In genomic region chr9:131302244-131303075, GRCh38 we compare ENCODE assay signal across 20 cellular contexts. TPM values are rescaled to one million over a fixed set of nuclear protein-coding genes. Genes with fewer than 3 reads are reported as not detected.
DNase-seq lines count a peak whose midpoint lies in the region; ATAC-seq and TF ChIP-seq lines count a peak whose summit lies in the region.
"Had no signal": no experiment of that assay in that cellular context is flagged by ENCODE, and none has a peak within 500 bp of the region (broad histone marks: within the 10 kb centered on the region; RNA-seq: fewer than 3 reads in every experiment).

No MANE protein-coding gene starts in this region.

- H3K27me3 Mint-ChIP-seq in GM23338 (ENCODE audit: insufficient read depth, low read depth, poor library complexity) (peaks cover 17% of the 10 kb centered on the region), WTC11 (ENCODE audit: low read depth) (no peaks in the 10 kb centered on the region)
- H3K27me3 Mint-ChIP-seq: activated naive CD8-positive, alpha-beta T cell; CD8-positive, alpha-beta memory T cell; T-cell had no signal

- TF ChIP-seq CTCF in GM23338 (conservative IDR thresholded peaks at IDR 0.05; ENCODE audit: low read depth in 2 of 2), result no peak
- no peak for TF ChIP-seq CTCF in WTC11 (IDR thresholded peaks at IDR 0.05)

- no peaks in the 10 kb centered on the region for H3K9me2 ChIP-seq in GM23338 (ENCODE audit: insufficient read depth)

- H2AFZ ChIP-seq in GM23338, result no peak overlapping the region

- no peak for DNase-seq in GM23338 (ENCODE audit: low spot score)
- DNase-seq in NCI-H1092 treated with DMSO at 0.1 percent for 48 hours (lab: John Stamatoyannopoulos, UW), result peak; percentile 8
- DNase-seq in WTC11 (ENCODE audit: low spot score), result no peak
- peak; percentile 93 for DNase-seq in myocyte (ENCODE audit: low read depth)
- no peak for DNase-seq in LoVo (ENCODE audit: low spot score)
- no peak for DNase-seq in DMS114 treated with DMSO at 0.1 percent for 48 hours (lab: John Stamatoyannopoulos, UW; ENCODE audit: unreplicated experiment)
- DNase-seq: activated CD4-positive, alpha-beta T cell treated with anti-CD3 and anti-CD28 coated beads for 4 hours; CD8-positive, alpha-beta memory T cell; DND-41; H9; NCI-H1436 treated with DMSO at 0.1 percent for 48 hours; NCI-H2171 treated with DMSO at 0.1 percent for 48 hours; nephron progenitor cell; stimulated activated CD4-positive, alpha-beta T cell treated with anti-CD3 and anti-CD28 coated beads, Interleukin-4, amount 100 ng/mL, for 24 hours; stomach; T-cell; transverse colon had no signal

- H3K36me3 Mint-ChIP-seq in GM23338 (ENCODE audit: low read depth) (no peaks in the 10 kb centered on the region), WTC11 (no peaks in the 10 kb centered on the region)
- H3K36me3 Mint-ChIP-seq: activated naive CD8-positive, alpha-beta T cell; CD8-positive, alpha-beta memory T cell; T-cell had no signal

- H3K4me2 ChIP-seq in GM23338, result no peak overlapping the region

- H3K4me1 Mint-ChIP-seq in GM23338 (peaks cover 6% of the 10 kb centered on the region; the same call in 1 of the 3 replicates), WTC11 (0 out of 2 replicates have a peak, but pooled peaks cover 3% of the 10 kb centered on the region)
- H3K4me1 Mint-ChIP-seq: CD8-positive, alpha-beta memory T cell; T-cell had no signal

- CTCF ChIA-PET in WTC11 (lab: Charles Lee), result interaction anchor here (0.5 to 5.2 kb wide), 4 partner anchors 32 to 75 kb away, joined by 3 to 49 read pairs (median 4); no protein-coding TSS in a partner anchor

- no peaks in the 10 kb centered on the region for H3K79me2 ChIP-seq in GM23338 (replicated peaks; ENCODE audit: insufficient read depth)

- H3K4me3 Mint-ChIP-seq in GM23338 (no peak overlapping the region), WTC11 (no peak overlapping the region)
- H3K4me3 Mint-ChIP-seq: activated naive CD8-positive, alpha-beta T cell; CD8-positive, alpha-beta memory T cell; H9; nephron progenitor cell; T-cell had no signal

- no peaks in the 10 kb centered on the region for H3F3A ChIP-seq in GM23338 (replicated peaks; ENCODE audit: low read depth)

- no peak overlapping the region for H3K27ac Mint-ChIP-seq in GM23338
- no peak overlapping the region for H3K27ac Mint-ChIP-seq in WTC11
- H3K27ac Mint-ChIP-seq: activated naive CD8-positive, alpha-beta T cell; CD8-positive, alpha-beta memory T cell; nephron progenitor cell; T-cell had no signal

- H3K9me3 Mint-ChIP-seq in GM23338 (no peaks in the 10 kb centered on the region), WTC11 (peaks cover 5% of the 10 kb centered on the region; the same call in 1 of the 2 replicates)
- H3K9me3 Mint-ChIP-seq: CD8-positive, alpha-beta memory T cell; H9; nephron progenitor cell; T-cell had no signal

- no peaks in the 10 kb centered on the region for H3K4me1 ChIP-seq in GM23338 (ENCODE audit: insufficient read depth)
- H3K4me1 ChIP-seq: stomach, transverse colon had no signal

- H3K27me3 ChIP-seq in GM23338 (ENCODE audit: insufficient read depth), result no peaks in the 10 kb centered on the region
- H3K27me3 ChIP-seq: stomach, transverse colon had no signal

- no peaks in the 10 kb centered on the region for H3K36me3 ChIP-seq in GM23338 (ENCODE audit: insufficient read depth)
- H3K36me3 ChIP-seq: transverse colon had no signal

- H4K20me1 ChIP-seq in GM23338 (replicated peaks; ENCODE audit: insufficient read depth), result no peaks in the 10 kb centered on the region

- H3K4me3 ChIP-seq in GM23338, result no peak overlapping the region
- H3K4me3 ChIP-seq: stomach, transverse colon had no signal

- H3K27ac ChIP-seq in GM23338 (ENCODE audit: low read depth), result no peak overlapping the region
- H3K27ac ChIP-seq: stomach, transverse colon had no signal

- POLR2A ChIA-PET in WTC11 (lab: Charles Lee), result no interaction called here

- ATAC-seq in GM23338, result peak; percentile 60
- ATAC-seq in WTC11, result peak; percentile 51; the same call in 1 of the 2 replicates
- no peak for ATAC-seq in GM18511 (IDR thresholded peaks at IDR 0.05; ENCODE audit: unreplicated experiment)
- ATAC-seq: left lobe of liver, T-cell had no signal

TF ChIP-seq in GM23338, 12 proteins besides CTCF, POLR2A, EP300 and RAD21 (continues in another document):
- TF ChIP-seq, protein P1, sequence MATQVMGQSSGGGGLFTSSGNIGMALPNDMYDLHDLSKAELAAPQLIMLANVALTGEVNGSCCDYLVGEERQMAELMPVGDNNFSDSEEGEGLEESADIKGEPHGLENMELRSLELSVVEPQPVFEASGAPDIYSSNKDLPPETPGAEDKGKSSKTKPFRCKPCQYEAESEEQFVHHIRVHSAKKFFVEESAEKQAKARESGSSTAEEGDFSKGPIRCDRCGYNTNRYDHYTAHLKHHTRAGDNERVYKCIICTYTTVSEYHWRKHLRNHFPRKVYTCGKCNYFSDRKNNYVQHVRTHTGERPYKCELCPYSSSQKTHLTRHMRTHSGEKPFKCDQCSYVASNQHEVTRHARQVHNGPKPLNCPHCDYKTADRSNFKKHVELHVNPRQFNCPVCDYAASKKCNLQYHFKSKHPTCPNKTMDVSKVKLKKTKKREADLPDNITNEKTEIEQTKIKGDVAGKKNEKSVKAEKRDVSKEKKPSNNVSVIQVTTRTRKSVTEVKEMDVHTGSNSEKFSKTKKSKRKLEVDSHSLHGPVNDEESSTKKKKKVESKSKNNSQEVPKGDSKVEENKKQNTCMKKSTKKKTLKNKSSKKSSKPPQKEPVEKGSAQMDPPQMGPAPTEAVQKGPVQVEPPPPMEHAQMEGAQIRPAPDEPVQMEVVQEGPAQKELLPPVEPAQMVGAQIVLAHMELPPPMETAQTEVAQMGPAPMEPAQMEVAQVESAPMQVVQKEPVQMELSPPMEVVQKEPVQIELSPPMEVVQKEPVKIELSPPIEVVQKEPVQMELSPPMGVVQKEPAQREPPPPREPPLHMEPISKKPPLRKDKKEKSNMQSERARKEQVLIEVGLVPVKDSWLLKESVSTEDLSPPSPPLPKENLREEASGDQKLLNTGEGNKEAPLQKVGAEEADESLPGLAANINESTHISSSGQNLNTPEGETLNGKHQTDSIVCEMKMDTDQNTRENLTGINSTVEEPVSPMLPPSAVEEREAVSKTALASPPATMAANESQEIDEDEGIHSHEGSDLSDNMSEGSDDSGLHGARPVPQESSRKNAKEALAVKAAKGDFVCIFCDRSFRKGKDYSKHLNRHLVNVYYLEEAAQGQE (IDR thresholded peaks at IDR 0.05; ENCODE audit: unreplicated experiment), result no peak

TF ChIP-seq in WTC11, 78 proteins besides CTCF, POLR2A, EP300 and RAD21 (continues in another document):
- no peak for TF ChIP-seq PRRX2 (CRISPR knock-in tag; IDR thresholded peaks at IDR 0.05)
- no peak for TF ChIP-seq ATF1 (CRISPR knock-in tag; IDR thresholded peaks at IDR 0.05)
- TF ChIP-seq MAX (CRISPR knock-in tag; IDR thresholded peaks at IDR 0.05), result no peak
- no peak for TF ChIP-seq AR (CRISPR knock-in tag; IDR thresholded peaks at IDR 0.05)

RNA-seq across cellular contexts. Expression of gene PLPP7, which starts 12.9 kb away (rescaled TPM):
- 2.4 and 4.4 TPM in 2 replicates for total RNA-seq in GM23338 (2014; rRNA removed; shearing (Covaris generic))
- 1.6 and 2.0 TPM in 2 replicates for polyA plus RNA-seq in GM23338 (2016; fragmentation: Nextera tagmentation; extraction: Ambion mirVana)
- total RNA-seq in WTC11 (2021) (4.2 to 4.9 TPM (median 4.7 TPM) in 3 replicates), myocyte (63.5 and 92.3 TPM in 2 replicates)
- polyA plus RNA-seq in myocyte (2012), result 23.8 TPM
- total RNA-seq: CD8-positive, alpha-beta memory T cell had no signal
- polyA plus RNA-seq: CD8-positive, alpha-beta memory T cell had no signal

RNA-seq across cellular contexts. Expression of gene FAM78A, which starts 26.1 kb away (rescaled TPM):
- 2.1 and 2.2 TPM in 2 replicates for total RNA-seq in GM23338 (2014; rRNA removed; shearing (Covaris generic))
- 0.57 and 0.75 TPM in 2 replicates for polyA plus RNA-seq in GM23338 (2016; fragmentation: Nextera tagmentation; extraction: Ambion mirVana)
- 3.0 to 3.5 TPM (median 3.4 TPM) in 3 replicates for total RNA-seq in WTC11 (2021)
- 6.1 and 7.0 TPM in 2 replicates for total RNA-seq in myocyte
- polyA plus RNA-seq in myocyte (2012), result 4.4 TPM

Comparison
In these comparisons a context has a peak if more than half of its experiments do, and no peak if none do; other contexts are left out.
1. DNase-seq: peak in NCI-H1092 treated with DMSO at 0.1 percent for 48 hours (single experiment) and myocyte (single experiment); none in GM23338 (single experiment), WTC11 (single experiment), LoVo (single experiment) and DMS114 treated with DMSO at 0.1 percent for 48 hours (single experiment).
2. RNA of gene PLPP7, which starts 12.9 kb away (total RNA-seq): 63.5 to 92.3 TPM in myocyte; 4.2 to 4.9 TPM in WTC11 and 2.4 to 4.4 TPM in GM23338; every median in the first group is over 10 times any median in the second.